1 cellular context compared by ENCODE assay signal in genomic region chr2:179826297-179826696, GRCh38.
TF ChIP-seq lines count a peak whose summit lies in the region.

No MANE protein-coding gene starts in this region.

TF ChIP-seq in GM23338, 12 proteins besides CTCF, POLR2A, EP300 and RAD21 (continued from another document):
- TF ChIP-seq REST (IDR thresholded peaks at IDR 0.05; ENCODE audit: unreplicated experiment) (no peak), ZNF331 (CRISPR knock-in tag; IDR thresholded peaks at IDR 0.05; ENCODE audit: low read depth) (no peak), ETS1 (IDR thresholded peaks at IDR 0.05) (no peak), NANOG (IDR thresholded peaks at IDR 0.05; ENCODE audit: borderline replicate concordance) (no peak), ZNF462 (CRISPR knock-in tag; IDR thresholded peaks at IDR 0.05) (no peak)
